In genomic region chr22:38034278-38034882, GRCh38 we compare ENCODE assay signal across 8 cellular contexts. TPM values are rescaled to one million over a fixed set of nuclear protein-coding genes. Genes with fewer than 3 reads are reported as not detected.
DNase-seq lines count a peak whose midpoint lies in the region; ATAC-seq and TF ChIP-seq lines count a peak whose summit lies in the region.

No MANE protein-coding gene starts in this region.

- ATAC-seq in GM18511 (IDR thresholded peaks at IDR 0.05; ENCODE audit: unreplicated experiment) (no peak), GM21825 (IDR thresholded peaks at IDR 0.05; ENCODE audit: unreplicated experiment) (no peak)

- H3K36me3 ChIP-seq in PC-9 (ENCODE audit: low read depth) = no peaks in the 10 kb centered on the region
- H3K36me3 ChIP-seq in mesodermal cell (ENCODE audit: control insufficient read depth, insufficient read depth, low read length) = no peaks in the 10 kb centered on the region
- H3K36me3 ChIP-seq in urinary bladder (ENCODE audit: insufficient read depth) = no peaks in the 10 kb centered on the region

- DNase-seq in GM04504 (ENCODE audit: low read depth) (peak; percentile 66), PC-9 (peak; percentile 74 to 84), epithelial cell of esophagus (ENCODE audit: low read depth) (peak; percentile 90), NCI-H524 (lab: John Stamatoyannopoulos, UW) (no peak)

- no peaks in the 10 kb centered on the region for H4K20me1 ChIP-seq in PC-9 (ENCODE audit: insufficient read depth)

- TF ChIP-seq CTCF in PC-9 (conservative IDR thresholded peaks at IDR 0.05) = no peak
- TF ChIP-seq CTCF in epithelial cell of esophagus (IDR thresholded peaks at IDR 0.05; ENCODE audit: insufficient read depth, low read depth, low read length, missing control alignments) = no peak

- no peak overlapping the region for H3K27ac ChIP-seq in PC-9
- peak overlapping the region; percentile 93 for H3K27ac ChIP-seq in mesodermal cell (ENCODE audit: low read depth, low read length, severe bottlenecking)
- peak overlapping the region; percentile 57 for H3K27ac ChIP-seq in urinary bladder (ENCODE audit: low read depth)

- POLR2A ChIA-PET in PC-9 (lab: Charles Lee; ENCODE audit: unreplicated experiment) = no interaction called here

- no peak overlapping the region for H3K4me3 ChIP-seq in PC-9
- H3K4me3 ChIP-seq in epithelial cell of esophagus (ENCODE audit: low read length) = no peak overlapping the region
- H3K4me3 ChIP-seq in mesodermal cell (ENCODE audit: extremely low read depth, insufficient read depth, low read length, poor library complexity, severe bottlenecking) = no peak overlapping the region
- no peak overlapping the region for H3K4me3 ChIP-seq in urinary bladder (ENCODE audit: low read depth, low read length)

- H3K79me2 ChIP-seq in PC-9 (ENCODE audit: low read depth) = no peaks in the 10 kb centered on the region

- H3K9me2 ChIP-seq in PC-9 (ENCODE audit: insufficient read depth) = no peaks in the 10 kb centered on the region

- H3K27me3 ChIP-seq in PC-9 (ENCODE audit: insufficient read depth, low read depth) = 0 out of 2 replicates have a peak, but pooled peaks cover 4% of the 10 kb centered on the region

- H2AFZ ChIP-seq in PC-9 = no peak overlapping the region

- H3K4me2 ChIP-seq in PC-9 = peak overlapping the region; percentile 39; the same call in 1 of the 2 replicates

- H3K4me1 ChIP-seq in PC-9 (replicated peaks; ENCODE audit: insufficient read depth) (peaks cover 13% of the 10 kb centered on the region), mesodermal cell (ENCODE audit: control insufficient read depth, insufficient read depth, low read length, poor library complexity, severe bottlenecking) (peaks cover 30% of the 10 kb centered on the region), urinary bladder (ENCODE audit: insufficient read depth) (no peaks in the 10 kb centered on the region)

- intact Hi-C loops in PC-9 (cut with micrococcal nuclease; ENCODE audit: unreplicated experiment) = no loop called here

- no peaks in the 10 kb centered on the region for H3K9me3 ChIP-seq in PC-9 (ENCODE audit: insufficient read depth, low read depth)
- no peaks in the 10 kb centered on the region for H3K9me3 ChIP-seq in mesodermal cell (ENCODE audit: control insufficient read depth, low read length)

- no TSS peak for BruUV-seq in PC-9 (replicated peaks; lab: Mats Ljungman, UMichigan)

- CTCF ChIA-PET in PC-9 (lab: Charles Lee) = interaction anchor here (0.5 to 1.3 kb wide), 2 partner anchors 18 to 1286 kb away, joined by 3 to 6 read pairs; no protein-coding TSS in a partner anchor

- 22 to 23% methylated on average over 11 to 13 of the region's 15 CpGs for WGBS in mesodermal cell (ENCODE audit: insufficient coverage in 2 of 2), 2 experiments
- WGBS in urinary bladder = 26% methylated on average over 15 of the region's 15 CpGs

- no peaks in the 10 kb centered on the region for H3F3A ChIP-seq in PC-9 (ENCODE audit: insufficient read depth, low read depth)

RNA-seq across cellular contexts. Expression of gene PICK1, which starts 22.8 kb away (rescaled TPM):
- total RNA-seq in PC-9 (2021) = 52.0 and 55.9 TPM in 2 replicates
- 16.0 TPM for polyA plus RNA-seq in mesodermal cell (2013, experiment 1 of 2)
- polyA plus RNA-seq in mesodermal cell (2013, experiment 2 of 2) = 12.6 TPM
- 13.7 TPM for total RNA-seq in urinary bladder
- polyA plus RNA-seq in urinary bladder = 19.4 TPM

RNA-seq across cellular contexts. Expression of gene SLC16A8, which starts 49.6 kb away (rescaled TPM):
- total RNA-seq in PC-9 (2021) (not detected in 2 replicates), urinary bladder (0.16 TPM)
- polyA plus RNA-seq in mesodermal cell (2013, experiment 1 of 2) = not detected
- polyA plus RNA-seq in mesodermal cell (2013, experiment 2 of 2) = not detected
- polyA plus RNA-seq in urinary bladder = 0.52 TPM

RNA-seq across cellular contexts. Expression of gene SOX10, which starts 50.0 kb away (rescaled TPM):
- total RNA-seq in PC-9 (2021) (not detected in 2 replicates), urinary bladder (4.5 TPM)
- 9.0 TPM for polyA plus RNA-seq in mesodermal cell (2013, experiment 1 of 2)
- polyA plus RNA-seq in mesodermal cell (2013, experiment 2 of 2) = 8.3 TPM
- 10.7 TPM for polyA plus RNA-seq in urinary bladder

Comparison
In these comparisons a context has a peak if more than half of its experiments do, and no peak if none do; other contexts are left out.
1. DNase-seq: peak in GM04504 (single experiment), PC-9 (2 of 2) and epithelial cell of esophagus (single experiment); none in NCI-H524 (0 of 2).